Comparison of ENCODE assay signal across 24 cellular contexts in the genomic region with DNA sequence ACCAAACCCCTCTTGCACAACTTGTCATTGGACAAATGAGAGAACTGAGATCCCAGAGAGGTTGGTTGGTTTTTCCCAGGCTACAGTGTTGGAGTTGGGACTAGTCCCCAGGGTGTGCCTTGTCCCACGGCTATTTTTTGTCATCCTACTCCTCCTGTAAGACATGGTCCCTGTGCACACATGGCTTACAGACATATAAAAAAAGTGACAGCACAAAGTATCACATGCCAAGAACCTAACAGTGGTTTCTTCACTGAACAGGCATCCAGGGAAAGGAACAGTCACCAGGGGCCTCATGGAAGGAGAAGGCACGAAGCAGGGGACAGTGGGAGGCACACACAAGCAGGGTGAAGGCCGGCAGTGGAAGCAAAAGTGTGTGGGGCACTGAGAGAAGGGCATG. TPM values are rescaled to one million over a fixed set of nuclear protein-coding genes. Genes with fewer than 3 reads are reported as not detected.
DNase-seq lines count a peak whose midpoint lies in the region; ATAC-seq, FAIRE-seq and TF ChIP-seq lines count a peak whose summit lies in the region.
"Had no signal": no experiment of that assay in that cellular context is flagged by ENCODE, and none has a peak within 500 bp of the region (broad histone marks: within the 10 kb centered on the region; RNA-seq: fewer than 3 reads in every experiment).

No MANE protein-coding gene starts in this region.

- no peak overlapping the region for H2AFZ ChIP-seq in HepG2 (ENCODE audit: low read length)

- WGBS in HepG2 (ENCODE audit: low lambda C conversion rate), result 44% methylated on average over 3 of the region's 3 CpGs
- 96% methylated on average over 3 of the region's 3 CpGs for WGBS in right lobe of liver (ENCODE audit: insufficient coverage, low coverage, low lambda C conversion rate, missing lambda C conversion rate)

- H3K27ac ChIP-seq in HepG2 (ENCODE audit: extremely low read length, insufficient read depth, low read length), result no peak overlapping the region
- no peak overlapping the region for H3K27ac ChIP-seq in right lobe of liver
- H3K27ac ChIP-seq in tibial artery, result peak overlapping the region in 1 of 2 donors; percentile 54
- H3K27ac ChIP-seq: dorsolateral prefrontal cortex, RWPE1, sigmoid colon, stomach, upper lobe of left lung had no signal

- ATAC-seq in HepG2, result peak; percentile 12; the same call in 1 of the 3 replicates
- ATAC-seq in right lobe of liver, result no peak
- no peak for ATAC-seq in natural killer cell treated with Interleukin-12 subunit alpha and Interleukin-12 subunit beta and Interleukin-15 and Interleukin-18, amount 100 ng/mL, for 72 hours
- no peak for ATAC-seq in HG03520 (IDR thresholded peaks at IDR 0.05; ENCODE audit: unreplicated experiment)
- no peak for ATAC-seq in HG03571 (IDR thresholded peaks at IDR 0.05; ENCODE audit: unreplicated experiment)
- ATAC-seq: activated T-cell treated with anti-CD3 and anti-CD28 coated beads, Interleukin-2, amount 50 U/mL, for 4 hours; GM12878; HCT116 had no signal

- no peak overlapping the region for H3K4me2 ChIP-seq in HepG2 (ENCODE audit: low read depth, low read length)

- H4K20me1 ChIP-seq in HepG2 (ENCODE audit: insufficient read depth, low read length), result no peaks in the 10 kb centered on the region

- no peak for TF ChIP-seq POLR2A in HepG2 (IDR thresholded peaks at IDR 0.05; ENCODE audit: insufficient read depth in 1 of 2, low read depth in 2 of 2, low read length in 2 of 2)
- no peak for TF ChIP-seq POLR2A in right lobe of liver (IDR thresholded peaks at IDR 0.05)

- H3K9me3 ChIP-seq in HepG2 (ENCODE audit: low read length), result no peaks in the 10 kb centered on the region
- H3K9me3 ChIP-seq in right lobe of liver, result no peaks in the 10 kb centered on the region
- no peaks in the 10 kb centered on the region for H3K9me3 ChIP-seq in tibial artery
- H3K9me3 ChIP-seq: sigmoid colon, stomach, upper lobe of left lung had no signal

- H3K27ac Mint-ChIP-seq in natural killer cell treated with Interleukin-12 subunit alpha and Interleukin-12 subunit beta and Interleukin-15 and Interleukin-18, amount 100 ng/mL, for 72 hours, result peak overlapping the region; percentile 29 to 52
- H3K27ac Mint-ChIP-seq: activated CD4-positive, alpha-beta memory T cell treated with anti-CD3 and anti-CD28 coated beads, Interleukin-2, amount 10 ng/mL, durations not matched to agents 7 days and 5 days; activated naive CD4-positive, alpha-beta T cell treated with anti-CD3 and anti-CD28 coated beads, Interleukin-2, amount 50 U/mL, for 24 hours; CD14-positive monocyte had no signal

- no TSS peak for BruUV-seq in HepG2 (replicated peaks; lab: Mats Ljungman, UMichigan)

- H3K4me3 ChIP-seq in HepG2 (replicated peaks in 1 of 3; ENCODE audit: insufficient read depth in 1 of 3, low read depth in 2 of 3, low read length in 3 of 3) (no peak overlapping the region), right lobe of liver (no peak overlapping the region), tibial artery (peak overlapping the region; percentile 14 to 18)
- H3K4me3 ChIP-seq: dorsolateral prefrontal cortex, GM12878, sigmoid colon, stomach, upper lobe of left lung had no signal

- TF ChIP-seq CTCF in HepG2 (CRISPR knock-in tag; IDR thresholded peaks at IDR 0.05) (no peak), right lobe of liver (IDR thresholded peaks at IDR 0.05) (no peak), tibial artery (IDR thresholded peaks at IDR 0.05) (no peak)

- DNase-seq in HepG2 (ENCODE audit: low spot score), result no peak
- DNase-seq in right lobe of liver, result no peak
- DNase-seq in globus pallidus (ENCODE audit: low spot score), result peak; percentile 4
- no peak for DNase-seq in natural killer cell treated with Interleukin-12 subunit alpha and Interleukin-12 subunit beta and Interleukin-15 and Interleukin-18, amount 100 ng/mL, for 72 hours (ENCODE audit: low spot score)
- DNase-seq in tibial artery, result no peak
- no peak for DNase-seq in NCI-H524 treated with DMSO at 0.1 percent for 48 hours (lab: John Stamatoyannopoulos, UW)
- DNase-seq: activated CD4-positive, alpha-beta memory T cell treated with anti-CD3 and anti-CD28 coated beads, Interleukin-2, amount 10 ng/mL, durations not matched to agents 7 days and 5 days; activated T-cell treated with anti-CD3 and anti-CD28 coated beads, Interleukin-2, amount 50 U/mL, for 4 hours; Calu3; dorsolateral prefrontal cortex; IMR-90; NCI-H1930; NCI-H774; sigmoid colon had no signal

- H3K79me2 ChIP-seq in HepG2 (ENCODE audit: insufficient read depth, low read length), result no peaks in the 10 kb centered on the region

- TF ChIP-seq RAD21 in HepG2 (CRISPR knock-in tag; IDR thresholded peaks at IDR 0.05), result no peak

- POLR2A ChIA-PET in HepG2 (lab: Yijun Ruan, JAX), result no interaction called here

- peaks cover 45% of the 10 kb centered on the region for H3K36me3 Mint-ChIP-seq in natural killer cell treated with Interleukin-12 subunit alpha and Interleukin-12 subunit beta and Interleukin-15 and Interleukin-18, amount 100 ng/mL, for 72 hours
- H3K36me3 Mint-ChIP-seq: CD14-positive monocyte had no signal

- H3K4me3 Mint-ChIP-seq in natural killer cell treated with Interleukin-12 subunit alpha and Interleukin-12 subunit beta and Interleukin-15 and Interleukin-18, amount 100 ng/mL, for 72 hours, result no peak overlapping the region
- H3K4me3 Mint-ChIP-seq: activated CD4-positive, alpha-beta memory T cell treated with anti-CD3 and anti-CD28 coated beads, Interleukin-2, amount 10 ng/mL, durations not matched to agents 7 days and 5 days; activated naive CD4-positive, alpha-beta T cell treated with anti-CD3 and anti-CD28 coated beads, Interleukin-2, amount 50 U/mL, for 24 hours; activated T-cell treated with anti-CD3 and anti-CD28 coated beads, Interleukin-2, amount 50 U/mL, for 4 hours; CD14-positive monocyte had no signal

- no peak for FAIRE-seq in HepG2 (lab: Jason Lieb, UNC)
- FAIRE-seq: GM12878 had no signal

- H3K27me3 ChIP-seq in HepG2 (ENCODE audit: control insufficient read depth in 1 of 2, insufficient read depth in 2 of 2, low read length in 2 of 2), result no peaks in the 10 kb centered on the region
- H3K27me3 ChIP-seq in right lobe of liver, result no peaks in the 10 kb centered on the region
- no peaks in the 10 kb centered on the region for H3K27me3 ChIP-seq in tibial artery
- H3K27me3 ChIP-seq: dorsolateral prefrontal cortex, sigmoid colon, stomach, upper lobe of left lung had no signal

- no peaks in the 10 kb centered on the region for H3K9me3 Mint-ChIP-seq in natural killer cell treated with Interleukin-12 subunit alpha and Interleukin-12 subunit beta and Interleukin-15 and Interleukin-18, amount 100 ng/mL, for 72 hours
- H3K9me3 Mint-ChIP-seq: activated CD4-positive, alpha-beta memory T cell treated with anti-CD3 and anti-CD28 coated beads, Interleukin-2, amount 10 ng/mL, durations not matched to agents 7 days and 5 days; activated naive CD4-positive, alpha-beta T cell treated with anti-CD3 and anti-CD28 coated beads, Interleukin-2, amount 50 U/mL, for 24 hours; activated T-cell treated with anti-CD3 and anti-CD28 coated beads, Interleukin-2, amount 50 U/mL, for 4 hours; CD14-positive monocyte; naive thymus-derived CD4-positive, alpha-beta T cell had no signal

- CTCF ChIA-PET in HepG2 (lab: Yijun Ruan, JAX; ENCODE audit: low intra/inter-chr PET ratio, low total read pairs), result no interaction called here

- H3K4me1 ChIP-seq in HepG2 (ENCODE audit: insufficient read depth, low read length) (no peaks in the 10 kb centered on the region), right lobe of liver (no peaks in the 10 kb centered on the region), tibial artery (peaks cover 0 to 17% (median 8%) of the 10 kb centered on the region in 4 donors)
- H3K4me1 ChIP-seq: sigmoid colon, stomach, upper lobe of left lung had no signal

- no peak overlapping the region for H3K9ac ChIP-seq in HepG2 (ENCODE audit: insufficient read depth, low read depth, low read length)

- in situ Hi-C loops in HepG2 (cut with HindIII; ENCODE audit: extremely low pct_ligation_motif_present, low pct_unique_long_range_greater_than_20kb), result no loop called here

- TF ChIP-seq EP300 in HepG2 (IDR thresholded peaks at IDR 0.05; ENCODE audit: low read depth in 2 of 2, low read length in 2 of 2) (no peak), HepG2 (CRISPR knock-in tag; IDR thresholded peaks at IDR 0.05; ENCODE audit: borderline replicate concordance) (no peak)

- intact Hi-C loops in HepG2 (cut with micrococcal nuclease; ENCODE audit: unreplicated experiment) (no loop called here), right lobe of liver (cut with DNase I) (no loop called here), tibial artery (cut with DNase I; ENCODE audit: low total_unique reads) (no loop called here)

- peaks cover 24 to 37% of the 10 kb centered on the region in 2 donors for H3K4me1 Mint-ChIP-seq in natural killer cell treated with Interleukin-12 subunit alpha and Interleukin-12 subunit beta and Interleukin-15 and Interleukin-18, amount 100 ng/mL, for 72 hours (ENCODE audit: low read depth in 2 of 2)
- H3K4me1 Mint-ChIP-seq: CD14-positive monocyte had no signal

- no peaks in the 10 kb centered on the region for H3K27me3 Mint-ChIP-seq in natural killer cell treated with Interleukin-12 subunit alpha and Interleukin-12 subunit beta and Interleukin-15 and Interleukin-18, amount 100 ng/mL, for 72 hours
- H3K27me3 Mint-ChIP-seq: activated CD4-positive, alpha-beta memory T cell treated with anti-CD3 and anti-CD28 coated beads, Interleukin-2, amount 10 ng/mL, durations not matched to agents 7 days and 5 days; activated naive CD4-positive, alpha-beta T cell treated with anti-CD3 and anti-CD28 coated beads, Interleukin-2, amount 50 U/mL, for 24 hours; naive thymus-derived CD4-positive, alpha-beta T cell had no signal

- H3K36me3 ChIP-seq in HepG2 (replicated peaks in 1 of 2; ENCODE audit: control insufficient read depth in 1 of 2, insufficient read depth in 2 of 2, low read length in 2 of 2) (no peaks in the 10 kb centered on the region), right lobe of liver (peaks cover 0 to 3% (median 0%) of the 10 kb centered on the region in 4 donors), tibial artery (peaks cover 0 to 9% (median 0%) of the 10 kb centered on the region in 3 donors)
- H3K36me3 ChIP-seq: sigmoid colon, upper lobe of left lung had no signal

RNA-seq across cellular contexts. Expression of a gene that starts 36.5 kb away (rescaled TPM):
- total RNA-seq in HepG2 (2016; rRNA removed; fragmentation: Illumina TruSeq; extraction: Trizol), result 281 and 464 TPM in 2 replicates
- total RNA-seq in HepG2 (2016; cell fraction: cytosol; rRNA removed; fragmentation: Illumina TruSeq; extraction: Trizol; ENCODE audit: low read depth), result 42.0 and 47.1 TPM in 2 replicates
- 285 and 448 TPM in 2 replicates for total RNA-seq in HepG2 (2016; cell fraction: insoluble cytoplasmic fraction; rRNA removed; fragmentation: Illumina TruSeq; extraction: Trizol)
- 101 and 110 TPM in 2 replicates for total RNA-seq in HepG2 (2016; cell fraction: membrane; rRNA removed; fragmentation: Illumina TruSeq; extraction: Trizol)
- 159 and 166 TPM in 2 replicates for total RNA-seq in HepG2 (2016; cell fraction: nucleus; rRNA removed; fragmentation: Illumina TruSeq; extraction: Trizol)
- polyA plus RNA-seq in HepG2 (2011; rRNA removed), result 129 and 175 TPM in 2 replicates
- 135 and 152 TPM in 2 replicates for polyA plus RNA-seq in HepG2 (2011; cell fraction: cytosol; rRNA removed)
- 36.3 and 45.4 TPM in 2 replicates for polyA plus RNA-seq in HepG2 (2011; cell fraction: nucleus; rRNA removed)
- 205 and 282 TPM in 2 replicates for polyA plus RNA-seq in HepG2 (2012)
- polyA plus RNA-seq in HepG2 (2016; cell fraction: cytosol; fragmentation: Illumina TruSeq; extraction: Trizol; ENCODE audit: low read depth), result 49.9 and 50.6 TPM in 2 replicates
- polyA plus RNA-seq in HepG2 (2016; cell fraction: insoluble cytoplasmic fraction; fragmentation: Illumina TruSeq; extraction: Trizol; ENCODE audit: low read depth), result 619 and 673 TPM in 2 replicates
- 96.8 and 107 TPM in 2 replicates for polyA plus RNA-seq in HepG2 (2016; cell fraction: membrane; fragmentation: Illumina TruSeq; extraction: Trizol; ENCODE audit: low read depth)
- polyA plus RNA-seq in HepG2 (2016; cell fraction: nucleus; fragmentation: Illumina TruSeq; extraction: Trizol; ENCODE audit: insufficient read depth, low read depth), result 230 and 231 TPM in 2 replicates
- polyA minus RNA-seq in HepG2 (2011; rRNA and poly(A)+ RNA removed; ENCODE audit: low replicate concordance), result 87.0 and 114 TPM in 2 replicates
- polyA minus RNA-seq in HepG2 (2011; cell fraction: cytosol; rRNA and poly(A)+ RNA removed), result 138 and 157 TPM in 2 replicates
- 137 and 140 TPM in 2 replicates for polyA minus RNA-seq in HepG2 (2011; cell fraction: nucleus; rRNA and poly(A)+ RNA removed)
- total RNA-seq in right lobe of liver, result 100 to 1,000 TPM in 3 of 6 experiments, 10 to 100 TPM in 3; 65.6 to 156 (median 96.6) TPM
- 100 to 1,000 TPM; 319 to 328 TPM for total RNA-seq in natural killer cell treated with Interleukin-12 subunit alpha and Interleukin-12 subunit beta and Interleukin-15 and Interleukin-18, amount 100 ng/mL, for 72 hours

Comparison
In these comparisons a context has a peak if more than half of its experiments do, and no peak if none do; other contexts are left out.
1. H3K4me3 ChIP-seq: peak in tibial artery (2 of 2); none in HepG2 (0 of 3) and right lobe of liver (0 of 3).